Comparison of ENCODE assay signal across 22 cellular contexts in genomic region chr1:182709225-182709764, GRCh38. TPM values are rescaled to one million over a fixed set of nuclear protein-coding genes. Genes with fewer than 3 reads are reported as not detected.
DNase-seq lines count a peak whose midpoint lies in the region; ATAC-seq and TF ChIP-seq lines count a peak whose summit lies in the region.
"Had no signal": no experiment of that assay in that cellular context is flagged by ENCODE, and none has a peak within 500 bp of the region (broad histone marks: within the 10 kb centered on the region; RNA-seq: fewer than 3 reads in every experiment).

No MANE protein-coding gene starts in this region.

- no peaks in the 10 kb centered on the region for H3K9me3 Mint-ChIP-seq in activated CD8-positive, alpha-beta memory T cell treated with anti-CD3 and anti-CD28 coated beads, Interleukin-2, amount 10 ng/mL, durations not matched to agents 7 days and 5 days (ENCODE audit: low read depth)
- H3K9me3 Mint-ChIP-seq in stimulated activated effector memory CD8-positive, alpha-beta T cell treated with anti-CD3 and anti-CD28 coated beads, Interleukin-12 subunit alpha, Interleukin-12 subunit beta, amount 100 ng/mL, for 72 hours, result no peaks in the 10 kb centered on the region
- H3K9me3 Mint-ChIP-seq in naive thymus-derived CD8-positive, alpha-beta T cell, result peaks cover 0 to 1% (median 0%) of the 10 kb centered on the region in 9 donors

- H3K4me2 ChIP-seq in DND-41 (ENCODE audit: insufficient read depth, low read length), result no peak overlapping the region
- no peak overlapping the region for H3K4me2 ChIP-seq in KMS-11

- H3K9me3 ChIP-seq in DND-41 (ENCODE audit: insufficient read depth, low read length, severe bottlenecking), result no peaks in the 10 kb centered on the region
- H3K9me3 ChIP-seq: BE2C, Peyer's patch had no signal

- H3K27me3 Mint-ChIP-seq in activated CD8-positive, alpha-beta memory T cell treated with anti-CD3 and anti-CD28 coated beads, Interleukin-2, amount 10 ng/mL, durations not matched to agents 7 days and 5 days, result peaks cover 2% of the 10 kb centered on the region
- no peaks in the 10 kb centered on the region for H3K27me3 Mint-ChIP-seq in naive thymus-derived CD8-positive, alpha-beta T cell

- H3K36me3 Mint-ChIP-seq in activated CD8-positive, alpha-beta memory T cell treated with anti-CD3 and anti-CD28 coated beads, Interleukin-2, amount 10 ng/mL, durations not matched to agents 7 days and 5 days, result no peaks in the 10 kb centered on the region
- H3K36me3 Mint-ChIP-seq in stimulated activated effector memory CD8-positive, alpha-beta T cell treated with anti-CD3 and anti-CD28 coated beads, Interleukin-12 subunit alpha, Interleukin-12 subunit beta, amount 100 ng/mL, for 72 hours, result no peaks in the 10 kb centered on the region
- H3K36me3 Mint-ChIP-seq in naive thymus-derived CD8-positive, alpha-beta T cell, result no peaks in the 10 kb centered on the region

- H3K27ac ChIP-seq in DND-41 (ENCODE audit: low read length) (no peak overlapping the region), KMS-11 (no peak overlapping the region)
- H3K27ac ChIP-seq: Peyer's patch had no signal

- H3K9ac ChIP-seq in DND-41 (ENCODE audit: low read depth, low read length) (no peak overlapping the region), KMS-11 (no peak overlapping the region)

- H2AFZ ChIP-seq in DND-41 (ENCODE audit: low read depth, low read length) (no peak overlapping the region), KMS-11 (ENCODE audit: low read depth) (no peak overlapping the region)

- no peaks in the 10 kb centered on the region for H3K36me3 ChIP-seq in DND-41 (ENCODE audit: insufficient read depth, low read length)
- H3K36me3 ChIP-seq in KMS-11 (ENCODE audit: insufficient read depth), result no peaks in the 10 kb centered on the region
- H3K36me3 ChIP-seq: BE2C, Peyer's patch had no signal

- H4K20me1 ChIP-seq in DND-41 (ENCODE audit: insufficient read depth, low read length), result no peaks in the 10 kb centered on the region
- H4K20me1 ChIP-seq in KMS-11 (ENCODE audit: insufficient read depth), result no peaks in the 10 kb centered on the region

- POLR2A ChIA-PET in naive thymus-derived CD8-positive, alpha-beta T cell (lab: Charles Lee), result interaction anchor here (0.6 kb wide), 1 partner anchor 109 kb away, joined by 9 read pairs; no protein-coding TSS in a partner anchor

- peaks cover 4% of the 10 kb centered on the region; the same call in 1 of the 2 replicates for H3K4me1 ChIP-seq in DND-41 (ENCODE audit: insufficient read depth, low read length)
- H3K4me1 ChIP-seq in KMS-11 (ENCODE audit: low read depth, poor library complexity, severe bottlenecking), result no peaks in the 10 kb centered on the region
- H3K4me1 ChIP-seq: Peyer's patch had no signal

- H3K4me3 ChIP-seq in DND-41 (ENCODE audit: low read depth in 1 of 2, low read length in 2 of 2) (no peak overlapping the region), KMS-11 (IDR thresholded peaks at IDR 0.05; ENCODE audit: insufficient read depth, low read depth, low read length) (peak overlapping the region; percentile 48)
- H3K4me3 ChIP-seq: Peyer's patch had no signal

- H3K4me1 Mint-ChIP-seq in activated CD8-positive, alpha-beta memory T cell treated with anti-CD3 and anti-CD28 coated beads, Interleukin-2, amount 10 ng/mL, durations not matched to agents 7 days and 5 days, result peaks cover 16% of the 10 kb centered on the region
- peaks cover 30% of the 10 kb centered on the region for H3K4me1 Mint-ChIP-seq in stimulated activated effector memory CD8-positive, alpha-beta T cell treated with anti-CD3 and anti-CD28 coated beads, Interleukin-12 subunit alpha, Interleukin-12 subunit beta, amount 100 ng/mL, for 72 hours
- H3K4me1 Mint-ChIP-seq in naive thymus-derived CD8-positive, alpha-beta T cell, result peaks cover 2 to 11% (median 4%) of the 10 kb centered on the region in 4 donors

- H3K27me3 ChIP-seq in DND-41 (ENCODE audit: insufficient read depth, low read length, poor library complexity), result no peaks in the 10 kb centered on the region
- no peaks in the 10 kb centered on the region for H3K27me3 ChIP-seq in KMS-11 (ENCODE audit: insufficient read depth, low read depth)
- H3K27me3 ChIP-seq: BE2C, Peyer's patch had no signal

- no peak for DNase-seq in activated CD8-positive, alpha-beta memory T cell treated with anti-CD3 and anti-CD28 coated beads, Interleukin-2, amount 10 ng/mL, durations not matched to agents 7 days and 5 days
- DNase-seq in activated CD8-positive, alpha-beta memory T cell treated with anti-CD3 and anti-CD28 coated beads for 24 hours, result no peak
- DNase-seq in DND-41, result no peak
- no peak for DNase-seq in stimulated activated effector memory CD8-positive, alpha-beta T cell treated with anti-CD3 and anti-CD28 coated beads, Interleukin-12 subunit alpha, Interleukin-12 subunit beta, amount 100 ng/mL, for 72 hours (ENCODE audit: low spot score in 2 of 2)
- no peak for DNase-seq in SKM-1 treated with dmso at 0.1 percent for 144 hours (lab: John Stamatoyannopoulos, UW; ENCODE audit: unreplicated experiment)
- no peak for DNase-seq in naive thymus-derived CD8-positive, alpha-beta T cell
- DNase-seq: BE2C, DMS53, EL, GF-D8, IMR-90, Karpas-422, MV-4-11, NCI-H1105 treated with DMSO at 0.1 percent for 48 hours, NCI-H2029 treated with DMSO at 0.1 percent for 48 hours, NCI-H524 treated with DMSO at 0.1 percent for 48 hours, NCI-H82, Peyer's patch had no signal

- TF ChIP-seq CTCF in DND-41 (IDR thresholded peaks at IDR 0.05; ENCODE audit: borderline replicate concordance, extremely low read depth, low read length, poor library complexity, severe bottlenecking), result no peak
- TF ChIP-seq CTCF in KMS-11 (conservative IDR thresholded peaks at IDR 0.05; ENCODE audit: low read depth, low read length), result no peak

- H3K4me3 Mint-ChIP-seq in activated CD8-positive, alpha-beta memory T cell treated with anti-CD3 and anti-CD28 coated beads, Interleukin-2, amount 10 ng/mL, durations not matched to agents 7 days and 5 days, result no peak overlapping the region
- H3K4me3 Mint-ChIP-seq in stimulated activated effector memory CD8-positive, alpha-beta T cell treated with anti-CD3 and anti-CD28 coated beads, Interleukin-12 subunit alpha, Interleukin-12 subunit beta, amount 100 ng/mL, for 72 hours, result no peak overlapping the region
- H3K4me3 Mint-ChIP-seq in naive thymus-derived CD8-positive, alpha-beta T cell, result no peak overlapping the region

- H3K79me2 ChIP-seq in DND-41 (ENCODE audit: insufficient read depth, low read length) (no peaks in the 10 kb centered on the region), KMS-11 (ENCODE audit: insufficient read depth, low read depth) (no peaks in the 10 kb centered on the region)

- peak; percentile 53 for ATAC-seq in activated CD8-positive, alpha-beta memory T cell treated with anti-CD3 and anti-CD28 coated beads, Interleukin-2, amount 10 ng/mL, durations not matched to agents 7 days and 5 days
- ATAC-seq in DND-41 (ENCODE audit: insufficient read depth, low read depth), result peak; percentile 85
- peak; percentile 88 for ATAC-seq in stimulated activated effector memory CD8-positive, alpha-beta T cell treated with anti-CD3 and anti-CD28 coated beads, Interleukin-12 subunit alpha, Interleukin-12 subunit beta, amount 100 ng/mL, for 72 hours
- ATAC-seq in naive thymus-derived CD8-positive, alpha-beta T cell, result no peak

- CTCF ChIA-PET in activated CD8-positive, alpha-beta memory T cell treated with anti-CD3 and anti-CD28 coated beads, Interleukin-2, amount 10 ng/mL, durations not matched to agents 7 days and 5 days (lab: Charles Lee), result no interaction called here

- H3K27ac Mint-ChIP-seq in activated CD8-positive, alpha-beta memory T cell treated with anti-CD3 and anti-CD28 coated beads, Interleukin-2, amount 10 ng/mL, durations not matched to agents 7 days and 5 days, result no peak overlapping the region
- H3K27ac Mint-ChIP-seq in stimulated activated effector memory CD8-positive, alpha-beta T cell treated with anti-CD3 and anti-CD28 coated beads, Interleukin-12 subunit alpha, Interleukin-12 subunit beta, amount 100 ng/mL, for 72 hours, result no peak overlapping the region
- H3K27ac Mint-ChIP-seq in naive thymus-derived CD8-positive, alpha-beta T cell, result no peak overlapping the region

RNA-seq across cellular contexts. Expression of gene RGS8, which starts 24.9 kb away (rescaled TPM):
- not detected for total RNA-seq in activated CD8-positive, alpha-beta memory T cell treated with anti-CD3 and anti-CD28 coated beads, Interleukin-2, amount 10 ng/mL, durations not matched to agents 7 days and 5 days
- total RNA-seq in naive thymus-derived CD8-positive, alpha-beta T cell, result not detected
- polyA plus RNA-seq in naive thymus-derived CD8-positive, alpha-beta T cell, result not detected
- total RNA-seq: A673, H4, IMR-90, M059J, Peyer's patch had no signal
- polyA plus RNA-seq: IMR-90 had no signal

Comparison
In these comparisons a context has a peak if more than half of its experiments do, and no peak if none do; other contexts are left out.
1. ATAC-seq: peak in activated CD8-positive, alpha-beta memory T cell treated with anti-CD3 and anti-CD28 coated beads, Interleukin-2, amount 10 ng/mL, durations not matched to agents 7 days and 5 days (single experiment), DND-41 (single experiment) and stimulated activated effector memory CD8-positive, alpha-beta T cell treated with anti-CD3 and anti-CD28 coated beads, Interleukin-12 subunit alpha, Interleukin-12 subunit beta, amount 100 ng/mL, for 72 hours (single experiment); none in naive thymus-derived CD8-positive, alpha-beta T cell (0 of 2).